In the genomic region with DNA sequence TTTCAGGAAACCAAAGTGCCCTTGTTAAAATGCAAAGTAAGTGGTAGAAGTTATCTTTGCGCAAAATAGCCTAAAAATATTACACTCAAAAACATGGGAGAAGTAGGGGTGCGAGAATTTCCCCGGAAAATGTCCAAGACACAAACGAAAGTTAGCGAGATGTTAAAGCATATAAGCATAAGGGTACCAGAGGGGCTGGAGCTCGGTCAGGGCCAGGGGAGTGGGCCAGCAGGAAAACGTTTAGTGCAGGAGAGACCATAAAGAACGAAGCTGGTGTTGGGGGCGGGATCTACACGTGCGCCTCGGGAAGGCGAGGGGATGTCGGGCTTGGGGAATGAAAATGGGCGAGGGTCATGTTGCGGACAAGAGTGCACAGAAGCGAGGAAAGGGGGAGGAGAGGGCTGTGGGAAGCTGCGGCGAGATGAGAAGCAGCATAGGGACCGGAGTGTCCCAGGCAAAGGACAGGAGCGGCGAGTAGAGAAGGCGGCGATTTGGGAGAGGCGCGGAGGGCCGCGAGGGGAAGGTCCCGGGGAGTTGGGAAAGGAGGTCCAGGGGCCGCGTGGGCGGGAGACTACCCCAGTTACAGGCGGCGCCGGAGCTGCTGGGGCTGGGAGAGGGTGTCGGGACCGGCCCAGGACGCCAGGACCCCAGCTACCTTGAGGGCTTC, we compare ENCODE assay signal across 8 cellular contexts. TPM values are rescaled to one million over a fixed set of nuclear protein-coding genes. Genes with fewer than 3 reads are reported as not detected.
DNase-seq lines count a peak whose midpoint lies in the region; ATAC-seq, FAIRE-seq and TF ChIP-seq lines count a peak whose summit lies in the region.

No MANE protein-coding gene starts in this region.

- H3K27me3 ChIP-seq in iPS-18a (ENCODE audit: control insufficient read depth, insufficient read depth, low read length) (no peaks in the 10 kb centered on the region), small intestine (ENCODE audit: control insufficient read depth in 2 of 2, insufficient read depth in 2 of 2, low read length in 2 of 2) (no peaks in the 10 kb centered on the region)

- no peaks in the 10 kb centered on the region for H3K9me3 ChIP-seq in iPS-18a (ENCODE audit: control insufficient read depth, low read depth, low read length)
- no peaks in the 10 kb centered on the region for H3K9me3 ChIP-seq in small intestine (ENCODE audit: control insufficient read depth, low read depth)

- peak overlapping the region; percentile 98 for H3K4me3 ChIP-seq in astrocyte of the cerebellum (ENCODE audit: low read depth, low read length)
- H3K4me3 ChIP-seq in iPS-18a (ENCODE audit: low read length): peak overlapping the region; percentile 94
- H3K4me3 ChIP-seq in small intestine (ENCODE audit: low read depth in 1 of 2, low read length in 2 of 2): peak overlapping the region; percentile 78 to 91

- H3K4me1 ChIP-seq in iPS-18a (ENCODE audit: control insufficient read depth, low read depth, low read length) (no peaks in the 10 kb centered on the region), small intestine (ENCODE audit: control insufficient read depth in 2 of 2, insufficient read depth in 1 of 2, low read depth in 1 of 2, low read length in 1 of 2) (no peaks in the 10 kb centered on the region)

- H3K36me3 ChIP-seq in iPS-18a (ENCODE audit: control insufficient read depth, low read depth, low read length): peaks cover 31% of the 10 kb centered on the region
- peaks cover 2 to 4% of the 10 kb centered on the region in 2 donors for H3K36me3 ChIP-seq in small intestine (ENCODE audit: control insufficient read depth in 2 of 2, insufficient read depth in 2 of 2, low read length in 2 of 2)

- WGBS in small intestine, 3 donors: 0 to 1% (median 0%) methylated on average over 36 to 38 of the region's 38 CpGs

- H3K27ac ChIP-seq in iPS-18a (ENCODE audit: low read length) (peak overlapping the region; percentile 46), small intestine (ENCODE audit: low read depth in 1 of 2, low read length in 1 of 2) (peak overlapping the region in 1 of 2 donors; percentile 68)

- FAIRE-seq in small intestine (lab: Jason Lieb, UNC): no peak

- in situ Hi-C loops in astrocyte of the cerebellum (cut with HindIII; ENCODE audit: low sequenced_read_pairs): no loop called here

- peak overlapping the region; percentile 88 for H3K9ac ChIP-seq in iPS-18a (ENCODE audit: low read length)

- no peak for TF ChIP-seq CTCF in astrocyte of the cerebellum (IDR thresholded peaks at IDR 0.05; ENCODE audit: low read depth, low read length, missing control alignments)

- DNase-seq in GM03348 (ENCODE audit: low spot score) (peak; percentile 67), NCI-H345 (lab: John Stamatoyannopoulos, UW) (peak; percentile 21), astrocyte of the cerebellum (ENCODE audit: low read depth) (no peak), small intestine (peak; percentile 24), NCI-H446 (lab: John Stamatoyannopoulos, UW) (no peak), NCI-H1436 (lab: John Stamatoyannopoulos, UW) (no peak)

- peak; percentile 2 for ATAC-seq in HG02588 (IDR thresholded peaks at IDR 0.05; ENCODE audit: unreplicated experiment)

RNA-seq across cellular contexts. Expression of gene XPO5, which starts 0.6 kb away (rescaled TPM):
- polyA plus RNA-seq in small intestine: 10 to 100 TPM in 1 of 3 donors, 1 to 10 TPM in 2; 5.1 to 11.1 (median 6.5) TPM

RNA-seq across cellular contexts. Expression of gene POLH, which starts 0.7 kb away (rescaled TPM):
- 1 to 10 TPM; 2.0 to 4.0 (median 2.2) TPM for polyA plus RNA-seq in small intestine

RNA-seq across cellular contexts. Expression of gene GTPBP2, which starts 53.8 kb away (rescaled TPM):
- 10 to 100 TPM; 33.7 to 81.6 (median 49.9) TPM for polyA plus RNA-seq in small intestine

RNA-seq across cellular contexts. Expression of gene POLR1C, which starts 58.3 kb away (rescaled TPM):
- polyA plus RNA-seq in small intestine: 10 to 100 TPM in 2 of 3 donors, 1 to 10 TPM in 1; 10.0 to 38.7 (median 12.7) TPM

RNA-seq across cellular contexts. Expression of gene YIPF3, which starts 58.5 kb away (rescaled TPM):
- 10 to 100 TPM; 49.0 to 91.2 (median 52.4) TPM for polyA plus RNA-seq in small intestine

Comparison
In these comparisons a context has a peak if more than half of its experiments do, and no peak if none do; other contexts are left out.
1. DNase-seq: peak in GM03348 (single experiment), NCI-H345 (single experiment) and small intestine (single experiment); none in astrocyte of the cerebellum (single experiment), NCI-H446 (0 of 2) and NCI-H1436 (single experiment).
2. Peak in every context shown above with its lines, with median percentiles within 50 percentile points of each other: H3K4me3 ChIP-seq.